1 cellular context compared by ENCODE assay signal in the genomic region with DNA sequence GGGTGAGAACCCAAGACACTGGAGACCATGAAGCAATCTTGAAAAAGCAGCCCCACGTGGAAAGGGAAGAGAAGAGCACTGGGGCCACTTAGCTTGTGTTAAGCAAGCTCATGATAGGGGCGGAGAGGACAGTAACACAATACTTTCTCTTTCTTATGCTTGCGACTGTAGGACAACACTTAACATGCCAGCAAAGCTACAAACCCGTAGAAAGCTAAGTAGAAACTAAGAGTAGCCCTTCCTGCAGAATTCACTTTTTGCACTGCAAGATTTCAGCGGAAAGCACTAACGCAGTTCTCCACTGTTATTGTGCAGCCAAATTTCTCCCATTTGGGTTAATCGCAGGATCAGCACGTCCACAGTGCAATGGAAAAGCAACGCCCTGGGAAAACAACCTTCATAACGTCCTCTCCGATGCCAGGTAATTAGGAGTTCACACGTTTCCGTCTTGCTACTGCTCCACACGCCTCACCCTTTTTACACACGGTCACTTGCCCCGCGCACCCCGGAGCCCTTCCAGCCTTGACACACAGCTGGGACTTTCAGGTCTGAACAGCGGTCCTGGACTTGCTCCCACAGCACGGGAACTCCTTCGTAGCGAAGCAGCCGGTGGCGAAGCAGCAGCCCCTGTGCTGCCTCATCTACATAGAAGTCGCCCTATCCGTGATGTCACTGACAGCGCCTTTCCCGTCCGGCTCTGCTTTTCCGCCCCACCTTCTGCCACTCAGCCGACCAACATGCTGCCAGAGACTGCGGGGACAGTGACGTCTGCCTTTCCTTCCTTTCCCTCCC.
TF ChIP-seq lines count a peak whose summit lies in the region.

No MANE protein-coding gene starts in this region.

TF ChIP-seq in HEK293, 187 proteins besides CTCF, POLR2A, EP300 and RAD21 (continued from another document and continues in another):
- TF ChIP-seq, protein P1, sequence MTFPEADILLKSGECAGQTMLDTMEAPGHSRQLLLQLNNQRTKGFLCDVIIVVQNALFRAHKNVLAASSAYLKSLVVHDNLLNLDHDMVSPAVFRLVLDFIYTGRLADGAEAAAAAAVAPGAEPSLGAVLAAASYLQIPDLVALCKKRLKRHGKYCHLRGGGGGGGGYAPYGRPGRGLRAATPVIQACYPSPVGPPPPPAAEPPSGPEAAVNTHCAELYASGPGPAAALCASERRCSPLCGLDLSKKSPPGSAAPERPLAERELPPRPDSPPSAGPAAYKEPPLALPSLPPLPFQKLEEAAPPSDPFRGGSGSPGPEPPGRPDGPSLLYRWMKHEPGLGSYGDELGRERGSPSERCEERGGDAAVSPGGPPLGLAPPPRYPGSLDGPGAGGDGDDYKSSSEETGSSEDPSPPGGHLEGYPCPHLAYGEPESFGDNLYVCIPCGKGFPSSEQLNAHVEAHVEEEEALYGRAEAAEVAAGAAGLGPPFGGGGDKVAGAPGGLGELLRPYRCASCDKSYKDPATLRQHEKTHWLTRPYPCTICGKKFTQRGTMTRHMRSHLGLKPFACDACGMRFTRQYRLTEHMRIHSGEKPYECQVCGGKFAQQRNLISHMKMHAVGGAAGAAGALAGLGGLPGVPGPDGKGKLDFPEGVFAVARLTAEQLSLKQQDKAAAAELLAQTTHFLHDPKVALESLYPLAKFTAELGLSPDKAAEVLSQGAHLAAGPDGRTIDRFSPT (tag by site-specific recombination; IDR thresholded peaks at IDR 0.05) = peak; percentile 87
- TF ChIP-seq ZBTB8A (tag by site-specific recombination; IDR thresholded peaks at IDR 0.05) (peak; percentile 73), MEIS1 (CRISPR knock-in tag; IDR thresholded peaks at IDR 0.05; ENCODE audit: borderline replicate concordance) (no peak), ZNF146 (tag by site-specific recombination; IDR thresholded peaks at IDR 0.05) (no peak; the same call in 1 of the 2 replicates), ZNF354C (tag by site-specific recombination; IDR thresholded peaks at IDR 0.05; ENCODE audit: borderline replicate concordance, low read depth) (no peak), SP7 (tag by site-specific recombination; IDR thresholded peaks at IDR 0.05) (peak; percentile 91), TRIM28 (IDR thresholded peaks at IDR 0.05; ENCODE audit: borderline replicate concordance, low read length) (peak; percentile 82; the same call in 1 of the 2 replicates), ZBTB48 (tag by site-specific recombination; IDR thresholded peaks at IDR 0.05) (peak; percentile 62; the same call in 1 of the 2 replicates), ZNF350 (tag by site-specific recombination; IDR thresholded peaks at IDR 0.05) (no peak), ZNF596 (tag by site-specific recombination; IDR thresholded peaks at IDR 0.05) (peak; percentile 42; the same call in 1 of the 2 replicates), ZNF335 (tag by site-specific recombination; conservative IDR thresholded peaks at IDR 0.05) (no peak; the same call in none of the 2 replicates), TCF7L2 (IDR thresholded peaks at IDR 0.05; ENCODE audit: borderline replicate concordance, low read depth, low read length) (0 out of 2 replicates have a peak, but pooled peaks have one; percentile 48), ZNF311 (tag by site-specific recombination; IDR thresholded peaks at IDR 0.05; ENCODE audit: borderline replicate concordance) (no peak), ZNF221 (tag by site-specific recombination; IDR thresholded peaks at IDR 0.05; ENCODE audit: borderline replicate concordance) (no peak), ZNF768 (tag by site-specific recombination; IDR thresholded peaks at IDR 0.05) (peak; percentile 60; the same call in 1 of the 2 replicates), KLF1 (tag by site-specific recombination; IDR thresholded peaks at IDR 0.05) (peak; percentile 78), ZSCAN23 (tag by site-specific recombination; IDR thresholded peaks at IDR 0.05) (no peak), ZNF777 (tag by site-specific recombination; IDR thresholded peaks at IDR 0.05; ENCODE audit: borderline replicate concordance) (no peak; the same call in 1 of the 2 replicates), ZSCAN30 (tag by site-specific recombination; IDR thresholded peaks at IDR 0.05) (peak; percentile 80; the same call in 1 of the 2 replicates), WT1 (tag by site-specific recombination; IDR thresholded peaks at IDR 0.05) (peak; percentile 92; the same call in 1 of the 2 replicates), ZNF48 (tag by site-specific recombination; IDR thresholded peaks at IDR 0.05) (no peak), ZEB2 (tag by site-specific recombination; IDR thresholded peaks at IDR 0.05) (peak; percentile 89), GLI2 (tag by site-specific recombination; IDR thresholded peaks at IDR 0.05; ENCODE audit: borderline replicate concordance, low read depth) (no peak), REPIN1 (tag by site-specific recombination; IDR thresholded peaks at IDR 0.05; ENCODE audit: low read depth) (peak; percentile 79), ZNF239 (tag by site-specific recombination; IDR thresholded peaks at IDR 0.05) (no peak), SP3 (tag by site-specific recombination; IDR thresholded peaks at IDR 0.05) (peak; percentile 77), ZNF830 (tag by site-specific recombination; IDR thresholded peaks at IDR 0.05; ENCODE audit: low read depth) (no peak), ZNF571 (tag by site-specific recombination; IDR thresholded peaks at IDR 0.05) (no peak), ZNF24 (tag by site-specific recombination; IDR thresholded peaks at IDR 0.05) (peak; percentile 77; the same call in 1 of the 2 replicates), ZNF37A (tag by site-specific recombination; IDR thresholded peaks at IDR 0.05) (no peak), ZNF501 (tag by site-specific recombination; IDR thresholded peaks at IDR 0.05) (peak; percentile 96), MYNN (tag by site-specific recombination; IDR thresholded peaks at IDR 0.05; ENCODE audit: borderline replicate concordance) (peak; percentile 59; the same call in 1 of the 2 replicates), ZNF202 (tag by site-specific recombination; IDR thresholded peaks at IDR 0.05; ENCODE audit: borderline replicate concordance) (no peak)
- TF ChIP-seq, protein P2, sequence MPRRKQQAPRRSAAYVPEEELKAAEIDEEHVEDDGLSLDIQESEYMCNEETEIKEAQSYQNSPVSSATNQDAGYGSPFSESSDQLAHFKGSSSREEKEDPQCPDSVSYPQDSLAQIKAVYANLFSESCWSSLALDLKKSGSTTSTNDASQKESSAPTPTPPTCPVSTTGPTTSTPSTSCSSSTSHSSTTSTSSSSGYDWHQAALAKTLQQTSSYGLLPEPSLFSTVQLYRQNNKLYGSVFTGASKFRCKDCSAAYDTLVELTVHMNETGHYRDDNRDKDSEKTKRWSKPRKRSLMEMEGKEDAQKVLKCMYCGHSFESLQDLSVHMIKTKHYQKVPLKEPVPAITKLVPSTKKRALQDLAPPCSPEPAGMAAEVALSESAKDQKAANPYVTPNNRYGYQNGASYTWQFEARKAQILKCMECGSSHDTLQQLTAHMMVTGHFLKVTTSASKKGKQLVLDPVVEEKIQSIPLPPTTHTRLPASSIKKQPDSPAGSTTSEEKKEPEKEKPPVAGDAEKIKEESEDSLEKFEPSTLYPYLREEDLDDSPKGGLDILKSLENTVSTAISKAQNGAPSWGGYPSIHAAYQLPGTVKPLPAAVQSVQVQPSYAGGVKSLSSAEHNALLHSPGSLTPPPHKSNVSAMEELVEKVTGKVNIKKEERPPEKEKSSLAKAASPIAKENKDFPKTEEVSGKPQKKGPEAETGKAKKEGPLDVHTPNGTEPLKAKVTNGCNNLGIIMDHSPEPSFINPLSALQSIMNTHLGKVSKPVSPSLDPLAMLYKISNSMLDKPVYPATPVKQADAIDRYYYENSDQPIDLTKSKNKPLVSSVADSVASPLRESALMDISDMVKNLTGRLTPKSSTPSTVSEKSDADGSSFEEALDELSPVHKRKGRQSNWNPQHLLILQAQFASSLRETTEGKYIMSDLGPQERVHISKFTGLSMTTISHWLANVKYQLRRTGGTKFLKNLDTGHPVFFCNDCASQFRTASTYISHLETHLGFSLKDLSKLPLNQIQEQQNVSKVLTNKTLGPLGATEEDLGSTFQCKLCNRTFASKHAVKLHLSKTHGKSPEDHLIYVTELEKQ (tag by site-specific recombination; IDR thresholded peaks at IDR 0.05; ENCODE audit: borderline replicate concordance) = peak; percentile 5; the same call in 1 of the 2 replicates
- TF ChIP-seq, protein P3, sequence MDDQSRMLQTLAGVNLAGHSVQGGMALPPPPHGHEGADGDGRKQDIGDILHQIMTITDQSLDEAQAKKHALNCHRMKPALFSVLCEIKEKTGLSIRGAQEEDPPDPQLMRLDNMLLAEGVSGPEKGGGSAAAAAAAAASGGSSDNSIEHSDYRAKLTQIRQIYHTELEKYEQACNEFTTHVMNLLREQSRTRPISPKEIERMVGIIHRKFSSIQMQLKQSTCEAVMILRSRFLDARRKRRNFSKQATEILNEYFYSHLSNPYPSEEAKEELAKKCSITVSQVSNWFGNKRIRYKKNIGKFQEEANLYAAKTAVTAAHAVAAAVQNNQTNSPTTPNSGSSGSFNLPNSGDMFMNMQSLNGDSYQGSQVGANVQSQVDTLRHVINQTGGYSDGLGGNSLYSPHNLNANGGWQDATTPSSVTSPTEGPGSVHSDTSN (CRISPR knock-in tag; IDR thresholded peaks at IDR 0.05) = no peak
- TF ChIP-seq, protein P4, sequence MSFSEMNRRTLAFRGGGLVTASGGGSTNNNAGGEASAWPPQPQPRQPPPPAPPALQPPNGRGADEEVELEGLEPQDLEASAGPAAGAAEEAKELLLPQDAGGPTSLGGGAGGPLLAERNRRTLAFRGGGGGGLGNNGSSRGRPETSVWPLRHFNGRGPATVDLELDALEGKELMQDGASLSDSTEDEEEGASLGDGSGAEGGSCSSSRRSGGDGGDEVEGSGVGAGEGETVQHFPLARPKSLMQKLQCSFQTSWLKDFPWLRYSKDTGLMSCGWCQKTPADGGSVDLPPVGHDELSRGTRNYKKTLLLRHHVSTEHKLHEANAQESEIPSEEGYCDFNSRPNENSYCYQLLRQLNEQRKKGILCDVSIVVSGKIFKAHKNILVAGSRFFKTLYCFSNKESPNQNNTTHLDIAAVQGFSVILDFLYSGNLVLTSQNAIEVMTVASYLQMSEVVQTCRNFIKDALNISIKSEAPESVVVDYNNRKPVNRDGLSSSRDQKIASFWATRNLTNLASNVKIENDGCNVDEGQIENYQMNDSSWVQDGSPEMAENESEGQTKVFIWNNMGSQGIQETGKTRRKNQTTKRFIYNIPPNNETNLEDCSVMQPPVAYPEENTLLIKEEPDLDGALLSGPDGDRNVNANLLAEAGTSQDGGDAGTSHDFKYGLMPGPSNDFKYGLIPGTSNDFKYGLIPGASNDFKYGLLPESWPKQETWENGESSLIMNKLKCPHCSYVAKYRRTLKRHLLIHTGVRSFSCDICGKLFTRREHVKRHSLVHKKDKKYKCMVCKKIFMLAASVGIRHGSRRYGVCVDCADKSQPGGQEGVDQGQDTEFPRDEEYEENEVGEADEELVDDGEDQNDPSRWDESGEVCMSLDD (tag by site-specific recombination; IDR thresholded peaks at IDR 0.05) = no peak; the same call in 1 of the 2 replicates
- TF ChIP-seq, protein P5, sequence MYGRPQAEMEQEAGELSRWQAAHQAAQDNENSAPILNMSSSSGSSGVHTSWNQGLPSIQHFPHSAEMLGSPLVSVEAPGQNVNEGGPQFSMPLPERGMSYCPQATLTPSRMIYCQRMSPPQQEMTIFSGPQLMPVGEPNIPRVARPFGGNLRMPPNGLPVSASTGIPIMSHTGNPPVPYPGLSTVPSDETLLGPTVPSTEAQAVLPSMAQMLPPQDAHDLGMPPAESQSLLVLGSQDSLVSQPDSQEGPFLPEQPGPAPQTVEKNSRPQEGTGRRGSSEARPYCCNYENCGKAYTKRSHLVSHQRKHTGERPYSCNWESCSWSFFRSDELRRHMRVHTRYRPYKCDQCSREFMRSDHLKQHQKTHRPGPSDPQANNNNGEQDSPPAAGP (tag by site-specific recombination; IDR thresholded peaks at IDR 0.05) = peak; percentile 90
- TF ChIP-seq, protein P6, sequence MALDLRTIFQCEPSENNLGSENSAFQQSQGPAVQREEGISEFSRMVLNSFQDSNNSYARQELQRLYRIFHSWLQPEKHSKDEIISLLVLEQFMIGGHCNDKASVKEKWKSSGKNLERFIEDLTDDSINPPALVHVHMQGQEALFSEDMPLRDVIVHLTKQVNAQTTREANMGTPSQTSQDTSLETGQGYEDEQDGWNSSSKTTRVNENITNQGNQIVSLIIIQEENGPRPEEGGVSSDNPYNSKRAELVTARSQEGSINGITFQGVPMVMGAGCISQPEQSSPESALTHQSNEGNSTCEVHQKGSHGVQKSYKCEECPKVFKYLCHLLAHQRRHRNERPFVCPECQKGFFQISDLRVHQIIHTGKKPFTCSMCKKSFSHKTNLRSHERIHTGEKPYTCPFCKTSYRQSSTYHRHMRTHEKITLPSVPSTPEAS (tag by site-specific recombination; IDR thresholded peaks at IDR 0.05) = peak; percentile 30; the same call in 1 of the 2 replicates
- TF ChIP-seq, protein P7, sequence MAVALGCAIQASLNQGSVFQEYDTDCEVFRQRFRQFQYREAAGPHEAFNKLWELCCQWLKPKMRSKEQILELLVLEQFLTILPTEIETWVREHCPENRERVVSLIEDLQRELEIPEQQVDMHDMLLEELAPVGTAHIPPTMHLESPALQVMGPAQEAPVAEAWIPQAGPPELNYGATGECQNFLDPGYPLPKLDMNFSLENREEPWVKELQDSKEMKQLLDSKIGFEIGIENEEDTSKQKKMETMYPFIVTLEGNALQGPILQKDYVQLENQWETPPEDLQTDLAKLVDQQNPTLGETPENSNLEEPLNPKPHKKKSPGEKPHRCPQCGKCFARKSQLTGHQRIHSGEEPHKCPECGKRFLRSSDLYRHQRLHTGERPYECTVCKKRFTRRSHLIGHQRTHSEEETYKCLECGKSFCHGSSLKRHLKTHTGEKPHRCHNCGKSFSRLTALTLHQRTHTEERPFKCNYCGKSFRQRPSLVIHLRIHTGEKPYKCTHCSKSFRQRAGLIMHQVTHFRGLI (tag by site-specific recombination; IDR thresholded peaks at IDR 0.05) = 0 out of 2 replicates have a peak, but pooled peaks have one; percentile 19
- TF ChIP-seq, protein P8, sequence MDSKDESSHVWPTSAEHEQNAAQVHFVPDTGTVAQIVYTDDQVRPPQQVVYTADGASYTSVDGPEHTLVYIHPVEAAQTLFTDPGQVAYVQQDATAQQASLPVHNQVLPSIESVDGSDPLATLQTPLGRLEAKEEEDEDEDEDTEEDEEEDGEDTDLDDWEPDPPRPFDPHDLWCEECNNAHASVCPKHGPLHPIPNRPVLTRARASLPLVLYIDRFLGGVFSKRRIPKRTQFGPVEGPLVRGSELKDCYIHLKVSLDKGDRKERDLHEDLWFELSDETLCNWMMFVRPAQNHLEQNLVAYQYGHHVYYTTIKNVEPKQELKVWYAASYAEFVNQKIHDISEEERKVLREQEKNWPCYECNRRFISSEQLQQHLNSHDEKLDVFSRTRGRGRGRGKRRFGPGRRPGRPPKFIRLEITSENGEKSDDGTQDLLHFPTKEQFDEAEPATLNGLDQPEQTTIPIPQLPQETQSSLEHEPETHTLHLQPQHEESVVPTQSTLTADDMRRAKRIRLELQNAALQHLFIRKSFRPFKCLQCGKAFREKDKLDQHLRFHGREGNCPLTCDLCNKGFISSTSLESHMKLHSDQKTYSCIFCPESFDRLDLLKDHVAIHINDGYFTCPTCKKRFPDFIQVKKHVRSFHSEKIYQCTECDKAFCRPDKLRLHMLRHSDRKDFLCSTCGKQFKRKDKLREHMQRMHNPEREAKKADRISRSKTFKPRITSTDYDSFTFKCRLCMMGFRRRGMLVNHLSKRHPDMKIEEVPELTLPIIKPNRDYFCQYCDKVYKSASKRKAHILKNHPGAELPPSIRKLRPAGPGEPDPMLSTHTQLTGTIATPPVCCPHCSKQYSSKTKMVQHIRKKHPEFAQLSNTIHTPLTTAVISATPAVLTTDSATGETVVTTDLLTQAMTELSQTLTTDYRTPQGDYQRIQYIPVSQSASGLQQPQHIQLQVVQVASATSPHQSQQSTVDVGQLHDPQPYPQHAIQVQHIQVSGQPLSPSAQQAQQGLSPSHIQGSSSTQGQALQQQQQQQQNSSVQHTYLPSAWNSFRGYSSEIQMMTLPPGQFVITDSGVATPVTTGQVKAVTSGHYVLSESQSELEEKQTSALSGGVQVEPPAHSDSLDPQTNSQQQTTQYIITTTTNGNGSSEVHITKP (tag by site-specific recombination; IDR thresholded peaks at IDR 0.05) = peak; percentile 74
